Comparison of ENCODE assay signal across 8 cellular contexts in genomic region chr5:159208508-159209437, GRCh38. TPM values are rescaled to one million over a fixed set of nuclear protein-coding genes. Genes with fewer than 3 reads are reported as not detected.
A peak's percentile ranks its signal among the peaks of the same experiment; 100 is the strongest.
DNase-seq lines count a peak whose midpoint lies in the region; ATAC-seq and TF ChIP-seq lines count a peak whose summit lies in the region.

No MANE protein-coding gene starts in this region.

- ATAC-seq in GM18868 (IDR thresholded peaks at IDR 0.05; ENCODE audit: unreplicated experiment) (peak; percentile 6), HG03139 (IDR thresholded peaks at IDR 0.05; ENCODE audit: unreplicated experiment) (peak; percentile 6)

- DNase-seq in AG20443 (ENCODE audit: low spot score) (peak; percentile 59), T-helper 1 cell (peak; percentile 1 to 27 (median 13)), chondrocyte (ENCODE audit: low spot score) (no peak), OCI-M2 (lab: John Stamatoyannopoulos, UW; ENCODE audit: unreplicated experiment) (no peak)
- peak; percentile 40 to 43 for DNase-seq in stimulated activated CD4-positive, alpha-beta T cell treated with anti-CD3 and anti-CD28 coated beads, Interleukin-2, amount 100 ng/mL, for 24 hours

- no peaks in the 10 kb centered on the region for H3K9me3 Mint-ChIP-seq in chondrocyte (ENCODE audit: low read depth)

- H3K27me3 Mint-ChIP-seq in chondrocyte (ENCODE audit: low read depth): no peaks in the 10 kb centered on the region

- TF ChIP-seq CTCF in chondrocyte (IDR thresholded peaks at IDR 0.05): peak; percentile 1

- H3K27ac ChIP-seq in layer of hippocampus (ENCODE audit: low read depth, low read length): peak overlapping the region; percentile 82

- peak overlapping the region; percentile 100 for H3K27ac Mint-ChIP-seq in chondrocyte (ENCODE audit: unreplicated experiment)

- H3K4me1 Mint-ChIP-seq in chondrocyte (ENCODE audit: low read depth): peaks cover 48% of the 10 kb centered on the region

- H3K36me3 Mint-ChIP-seq in chondrocyte (ENCODE audit: low read depth): no peaks in the 10 kb centered on the region

- peak overlapping the region; percentile 97 for H3K4me3 Mint-ChIP-seq in chondrocyte (ENCODE audit: unreplicated experiment)

- H3K27me3 ChIP-seq in layer of hippocampus (ENCODE audit: control insufficient read depth, insufficient read depth, low read length): no peaks in the 10 kb centered on the region

RNA-seq across cellular contexts. Expression of gene RNF145, which starts 0.6 kb away (rescaled TPM):
- total RNA-seq in chondrocyte: 79.0 to 83.9 TPM (median 82.5 TPM) in 3 replicates

RNA-seq across cellular contexts. Expression of gene UBLCP1, which starts 54.3 kb away (rescaled TPM):
- 31.7 to 35.5 TPM (median 33.2 TPM) in 3 replicates for total RNA-seq in chondrocyte

Comparison
In these comparisons a context has a peak if more than half of its experiments do, and no peak if none do; other contexts are left out.
1. DNase-seq: peak in AG20443 (single experiment), T-helper 1 cell (5 of 5) and stimulated activated CD4-positive, alpha-beta T cell treated with anti-CD3 and anti-CD28 coated beads, Interleukin-2, amount 100 ng/mL, for 24 hours (2 of 2); none in chondrocyte (single experiment) and OCI-M2 (single experiment).